ENCODE assay signal across 12 cellular contexts in the genomic region with DNA sequence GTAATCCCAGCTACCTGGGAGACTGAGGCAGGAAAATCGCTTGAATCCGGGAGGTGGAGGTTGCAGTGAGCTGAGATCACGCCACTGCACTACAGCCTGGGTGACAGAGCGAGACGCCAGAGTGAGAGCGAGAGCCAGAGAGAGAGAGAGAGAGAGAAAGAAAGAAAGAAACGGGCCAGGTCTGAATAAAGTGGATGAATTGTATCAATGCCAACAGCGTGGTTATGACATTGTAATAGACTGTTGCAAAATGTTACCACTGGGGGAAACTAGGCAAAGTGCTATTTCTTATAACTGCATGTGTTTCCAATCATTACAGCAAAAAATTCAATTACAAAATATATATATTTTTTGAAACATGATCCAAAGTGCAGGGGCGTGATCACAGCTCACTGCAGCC. TPM values are rescaled to one million over a fixed set of nuclear protein-coding genes. Genes with fewer than 3 reads are reported as not detected.
DNase-seq lines count a peak whose midpoint lies in the region; ATAC-seq and TF ChIP-seq lines count a peak whose summit lies in the region.
"Had no signal": no experiment of that assay in that cellular context is flagged by ENCODE, and none has a peak within 500 bp of the region (broad histone marks: within the 10 kb centered on the region; RNA-seq: fewer than 3 reads in every experiment).

No MANE protein-coding gene starts in this region.

- H3K9me2 ChIP-seq in GM23248 (ENCODE audit: insufficient read depth): no peaks in the 10 kb centered on the region

- H3K79me2 ChIP-seq in GM23248 (ENCODE audit: insufficient read depth): no peaks in the 10 kb centered on the region
- no peaks in the 10 kb centered on the region for H3K79me2 ChIP-seq in smooth muscle cell (ENCODE audit: low read depth)

- H3K36me3 Mint-ChIP-seq in activated T-cell treated with anti-CD3 and anti-CD28 coated beads, Interleukin-2, amount 50 U/mL, for 72 hours (ENCODE audit: insufficient read depth in 2 of 2): peaks cover 2 to 3% of the 10 kb centered on the region in 2 donors
- H3K36me3 Mint-ChIP-seq: activated CD4-positive, alpha-beta memory T cell treated with anti-CD3 and anti-CD28 coated beads for 36 hours; neural progenitor cell had no signal

- no peak overlapping the region; the same call in 1 of the 2 replicates for H3K27ac ChIP-seq in GM23248
- peak overlapping the region; percentile 64 to 89 (median 78) for H3K27ac ChIP-seq in esophagus squamous epithelium
- no peak overlapping the region for H3K27ac ChIP-seq in smooth muscle cell (ENCODE audit: low read depth)
- H3K27ac ChIP-seq: neural progenitor cell had no signal

- H3K9me3 ChIP-seq in GM23248 (ENCODE audit: low read depth) (no peaks in the 10 kb centered on the region), esophagus squamous epithelium (peaks cover 0 to 4% (median 0%) of the 10 kb centered on the region in 3 donors), smooth muscle cell (replicated peaks; ENCODE audit: low read depth) (no peaks in the 10 kb centered on the region)

- H3K9ac ChIP-seq in GM23248 (no peak overlapping the region), smooth muscle cell (ENCODE audit: low read depth) (no peak overlapping the region)
- H3K9ac ChIP-seq: neural progenitor cell had no signal

- H3K36me3 ChIP-seq in GM23248 (ENCODE audit: low read depth): no peaks in the 10 kb centered on the region
- no peaks in the 10 kb centered on the region for H3K36me3 ChIP-seq in esophagus squamous epithelium
- no peaks in the 10 kb centered on the region for H3K36me3 ChIP-seq in smooth muscle cell (ENCODE audit: low read depth)
- H3K36me3 ChIP-seq: neural progenitor cell had no signal

- H3K4me2 ChIP-seq in GM23248 (ENCODE audit: unreplicated experiment) (no peak overlapping the region), smooth muscle cell (no peak overlapping the region)
- H3K4me2 ChIP-seq: neural progenitor cell had no signal

- H2AFZ ChIP-seq in GM23248 (no peak overlapping the region), smooth muscle cell (ENCODE audit: low read depth) (no peak overlapping the region)
- H2AFZ ChIP-seq: neural progenitor cell had no signal

- DNase-seq in GM23248 (peak; percentile 92), RPMI8226 (peak; percentile 32), esophagus squamous epithelium (lab: John Stamatoyannopoulos, UW) (no peak), sciatic nerve (ENCODE audit: low spot score) (no peak), smooth muscle cell (lab: John Stamatoyannopoulos, UW; ENCODE audit: unreplicated experiment) (no peak), NCI-H146 (lab: John Stamatoyannopoulos, UW) (no peak), NCI-H1694 (lab: John Stamatoyannopoulos, UW) (no peak)
- no peak for DNase-seq in activated T-cell treated with anti-CD3 and anti-CD28 coated beads, Interleukin-2, amount 50 U/mL, for 72 hours
- DNase-seq: activated CD4-positive, alpha-beta memory T cell treated with anti-CD3 and anti-CD28 coated beads for 36 hours; foreskin melanocyte; kidney glomerular epithelial cell had no signal

- TF ChIP-seq POLR2A in esophagus squamous epithelium (IDR thresholded peaks at IDR 0.05): no peak

- H3K27me3 Mint-ChIP-seq in activated T-cell treated with anti-CD3 and anti-CD28 coated beads, Interleukin-2, amount 50 U/mL, for 72 hours (ENCODE audit: low read depth): no peaks in the 10 kb centered on the region
- H3K27me3 Mint-ChIP-seq: activated CD4-positive, alpha-beta memory T cell treated with anti-CD3 and anti-CD28 coated beads for 36 hours had no signal

- H3K4me3 Mint-ChIP-seq in activated T-cell treated with anti-CD3 and anti-CD28 coated beads, Interleukin-2, amount 50 U/mL, for 72 hours: no peak overlapping the region
- H3K4me3 Mint-ChIP-seq: activated CD4-positive, alpha-beta memory T cell treated with anti-CD3 and anti-CD28 coated beads for 36 hours; neural progenitor cell had no signal

- no peak overlapping the region for H3K27ac Mint-ChIP-seq in activated T-cell treated with anti-CD3 and anti-CD28 coated beads, Interleukin-2, amount 50 U/mL, for 72 hours
- H3K27ac Mint-ChIP-seq: activated CD4-positive, alpha-beta memory T cell treated with anti-CD3 and anti-CD28 coated beads for 36 hours; neural progenitor cell had no signal

- H3K27me3 ChIP-seq in GM23248 (replicated peaks; ENCODE audit: insufficient read depth) (no peaks in the 10 kb centered on the region), esophagus squamous epithelium (no peaks in the 10 kb centered on the region), smooth muscle cell (ENCODE audit: low read depth) (no peaks in the 10 kb centered on the region)
- H3K27me3 ChIP-seq: neural progenitor cell had no signal

- H3F3A ChIP-seq in GM23248 (ENCODE audit: insufficient read depth): peaks cover 4% of the 10 kb centered on the region; the same call in 1 of the 2 replicates
- H3F3A ChIP-seq in smooth muscle cell (ENCODE audit: low read depth): no peaks in the 10 kb centered on the region

- peak; percentile 66 for ATAC-seq in sciatic nerve
- no peak for ATAC-seq in activated T-cell treated with anti-CD3 and anti-CD28 coated beads, Interleukin-2, amount 50 U/mL, for 72 hours (replicated peaks in 1 of 2)

- H4K20me1 ChIP-seq in GM23248 (ENCODE audit: insufficient read depth): no peaks in the 10 kb centered on the region
- no peaks in the 10 kb centered on the region for H4K20me1 ChIP-seq in smooth muscle cell (ENCODE audit: low read depth)

- WGBS in GM23248 (ENCODE audit: low coverage in 1 of 2, low lambda C conversion rate in 2 of 2, missing lambda C conversion rate in 2 of 2), 2 experiments: 9 to 17% methylated on average over 8 to 9 of the region's 9 CpGs
- 49 to 50% methylated on average over 9 of the region's 9 CpGs for WGBS in esophagus squamous epithelium, 2 donors
- WGBS in smooth muscle cell (ENCODE audit: low lambda C conversion rate): 91% methylated on average over 9 of the region's 9 CpGs

- peak in 1 of 6 experiments; percentile 22 for TF ChIP-seq CTCF in esophagus squamous epithelium (IDR thresholded peaks at IDR 0.05)
- no peak for TF ChIP-seq CTCF in smooth muscle cell (IDR thresholded peaks at IDR 0.05; ENCODE audit: borderline replicate concordance, insufficient read depth, poor library complexity, severe bottlenecking)

- peaks cover 7% of the 10 kb centered on the region for H3K4me1 Mint-ChIP-seq in activated T-cell treated with anti-CD3 and anti-CD28 coated beads, Interleukin-2, amount 50 U/mL, for 72 hours (ENCODE audit: low read depth)

- in situ Hi-C loops in GM23248 (cut with MboI): loop anchor here (5.0 kb wide), 1 partner anchor 40 kb away; no protein-coding TSS in a partner anchor

- peaks cover 12% of the 10 kb centered on the region for H3K4me1 ChIP-seq in GM23248 (ENCODE audit: insufficient read depth)
- H3K4me1 ChIP-seq in esophagus squamous epithelium: peaks cover 32 to 49% (median 37%) of the 10 kb centered on the region in 3 donors
- H3K4me1 ChIP-seq in smooth muscle cell (ENCODE audit: low read depth): peaks cover 3% of the 10 kb centered on the region

- intact Hi-C loops in esophagus squamous epithelium (cut with DNase I) (no loop called here), sciatic nerve (cut with DNase I) (no loop called here)

- H3K4me3 ChIP-seq in GM23248 (no peak overlapping the region), esophagus squamous epithelium (no peak overlapping the region), smooth muscle cell (no peak overlapping the region)
- H3K4me3 ChIP-seq: neural progenitor cell had no signal

- H3K9me3 Mint-ChIP-seq in activated T-cell treated with anti-CD3 and anti-CD28 coated beads, Interleukin-2, amount 50 U/mL, for 72 hours: no peaks in the 10 kb centered on the region

RNA-seq across cellular contexts. Expression of a gene that starts 11.8 kb away (rescaled TPM):
- 69.5 and 72.0 TPM in 2 replicates for total RNA-seq in GM23248 (2014; rRNA removed; shearing (Covaris generic))
- 6.8 and 9.0 TPM in 2 replicates for polyA plus RNA-seq in GM23248 (2016; fragmentation: Nextera tagmentation; extraction: Ambion mirVana)
- 10 to 100 TPM; 42.3 to 79.0 (median 63.8) TPM for total RNA-seq in esophagus squamous epithelium
- 65.7 TPM for total RNA-seq in sciatic nerve
- 37.8 and 45.2 TPM in 2 replicates for total RNA-seq in smooth muscle cell
- 63.2 and 69.8 TPM in 2 replicates for polyA plus RNA-seq in smooth muscle cell
- total RNA-seq in activated T-cell treated with anti-CD3 and anti-CD28 coated beads, Interleukin-2, amount 50 U/mL, for 72 hours: 10 to 100 TPM; 48.7 to 56.2 TPM

RNA-seq across cellular contexts. Expression of a gene that starts 23.7 kb away (rescaled TPM):
- 78.6 and 83.2 TPM in 2 replicates for total RNA-seq in GM23248 (2014; rRNA removed; shearing (Covaris generic))
- 28.9 and 37.6 TPM in 2 replicates for polyA plus RNA-seq in GM23248 (2016; fragmentation: Nextera tagmentation; extraction: Ambion mirVana)
- total RNA-seq in esophagus squamous epithelium: 100 to 1,000 TPM; 147 to 300 (median 189) TPM
- 140 TPM for total RNA-seq in sciatic nerve
- 30.1 and 43.6 TPM in 2 replicates for total RNA-seq in smooth muscle cell
- polyA plus RNA-seq in smooth muscle cell: 44.7 and 80.1 TPM in 2 replicates
- total RNA-seq in activated T-cell treated with anti-CD3 and anti-CD28 coated beads, Interleukin-2, amount 50 U/mL, for 72 hours: 100 to 1,000 TPM; 120 to 121 TPM

Comparison
In these comparisons a context has a peak if more than half of its experiments do, and no peak if none do; other contexts are left out.
1. DNase-seq: peak in GM23248 (single experiment) and RPMI8226 (single experiment); none in esophagus squamous epithelium (single experiment), sciatic nerve (single experiment), smooth muscle cell (single experiment), activated T-cell treated with anti-CD3 and anti-CD28 coated beads, Interleukin-2, amount 50 U/mL, for 72 hours (0 of 2), NCI-H146 (single experiment) and NCI-H1694 (single experiment).
2. H3K27ac ChIP-seq: peak in esophagus squamous epithelium (4 of 4); none in GM23248 (single experiment) and smooth muscle cell (single experiment).